Comparison of ENCODE assay signal across 8 cellular contexts in the genomic region with DNA sequence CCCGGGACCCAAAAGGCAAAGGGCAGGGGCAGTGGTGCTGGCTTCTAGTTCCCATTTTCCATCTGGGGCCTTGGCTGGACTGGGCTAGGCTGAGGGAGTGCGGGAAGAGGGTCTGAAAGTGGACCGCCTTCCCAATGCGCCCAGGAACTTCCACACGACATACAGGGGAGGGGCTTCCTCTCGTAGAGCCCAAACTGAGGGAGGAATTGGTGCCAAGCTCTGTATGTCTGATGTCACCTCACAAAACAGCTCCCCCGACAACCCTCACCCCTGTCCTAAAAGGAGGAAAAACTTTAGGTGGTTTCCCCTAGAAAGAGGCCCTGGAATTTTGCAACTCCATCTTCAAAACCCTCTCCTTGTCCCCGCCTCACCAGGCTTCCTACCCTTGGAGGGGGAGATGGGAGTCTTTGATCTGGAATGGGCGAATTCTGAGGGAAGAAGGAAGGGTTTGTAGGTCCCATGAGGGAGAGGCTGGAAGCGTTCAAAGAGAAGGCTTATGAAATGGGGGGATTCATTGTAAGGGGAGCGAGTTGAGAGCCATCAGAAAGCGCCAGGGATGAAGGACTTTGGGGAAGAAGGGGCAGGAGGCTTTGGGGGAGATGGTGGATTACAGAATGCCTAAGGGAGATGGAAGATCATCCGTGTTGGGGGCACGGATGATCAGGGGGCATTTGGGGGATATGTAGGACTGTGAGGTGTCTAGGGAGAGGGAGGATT. TPM values are rescaled to one million over a fixed set of nuclear protein-coding genes. Genes with fewer than 3 reads are reported as not detected.
A peak's percentile ranks its signal among the peaks of the same experiment; 100 is the strongest.
DNase-seq lines count a peak whose midpoint lies in the region; ATAC-seq and FAIRE-seq lines count a peak whose summit lies in the region.

No MANE protein-coding gene starts in this region.

- H3K27ac ChIP-seq in small intestine (ENCODE audit: low read depth in 1 of 2, low read length in 1 of 2): peak overlapping the region in 1 of 2 donors; percentile 92

- H3K4me3 Mint-ChIP-seq in T-helper 2 cell treated with Interferon-gamma antibody and Interleukin-4, amounts not matched to agents 5 μg/mL and 100 μg/mL, for 36 hours: peak overlapping the region; percentile 96
- peak overlapping the region; percentile 86 for H3K4me3 Mint-ChIP-seq in activated CD8-positive, alpha-beta T cell treated with anti-CD3 and anti-CD28 coated beads, Interleukin-2, amount 10 ng/mL, durations not matched to agents 7 days and 5 days

- no peaks in the 10 kb centered on the region for H3K9me3 ChIP-seq in small intestine (ENCODE audit: control insufficient read depth, low read depth)

- H3K4me1 Mint-ChIP-seq in T-helper 2 cell treated with Interferon-gamma antibody and Interleukin-4, amounts not matched to agents 5 μg/mL and 100 μg/mL, for 36 hours (ENCODE audit: low read depth): peaks cover 37% of the 10 kb centered on the region
- H3K4me1 Mint-ChIP-seq in activated CD8-positive, alpha-beta T cell treated with anti-CD3 and anti-CD28 coated beads, Interleukin-2, amount 10 ng/mL, durations not matched to agents 7 days and 5 days (ENCODE audit: low read depth): peaks cover 40% of the 10 kb centered on the region

- H3K27me3 ChIP-seq in small intestine (ENCODE audit: control insufficient read depth in 2 of 2, insufficient read depth in 2 of 2, low read length in 2 of 2): no peaks in the 10 kb centered on the region

- H3K4me1 ChIP-seq in small intestine (ENCODE audit: control insufficient read depth in 2 of 2, insufficient read depth in 1 of 2, low read depth in 1 of 2, low read length in 1 of 2): peaks cover 0 to 14% of the 10 kb centered on the region in 2 donors

- H3K4me3 ChIP-seq in small intestine (ENCODE audit: low read depth in 1 of 2, low read length in 2 of 2): peak overlapping the region; percentile 32 to 88

- no peaks in the 10 kb centered on the region for H3K36me3 ChIP-seq in small intestine (ENCODE audit: control insufficient read depth in 2 of 2, insufficient read depth in 2 of 2, low read length in 2 of 2)

- no peak for DNase-seq in T-helper 2 cell treated with Interferon-gamma antibody and Interleukin-4, amounts not matched to agents 5 μg/mL and 100 μg/mL, for 36 hours (ENCODE audit: low spot score)
- DNase-seq in T-helper 2 cell: no peak
- no peak for DNase-seq in activated CD8-positive, alpha-beta T cell treated with anti-CD3 and anti-CD28 coated beads, Interleukin-2, amount 10 ng/mL, durations not matched to agents 7 days and 5 days
- peak; percentile 41 for DNase-seq in hepatic stellate cell (ENCODE audit: low spot score)
- peak; percentile 15 for DNase-seq in small intestine
- no peak for DNase-seq in GF-D8 (lab: John Stamatoyannopoulos, UW)
- no peak for DNase-seq in NCI-H1092 treated with DMSO at 0.1 percent for 48 hours (lab: John Stamatoyannopoulos, UW)
- DNase-seq in cerebellar cortex (ENCODE audit: low spot score): no peak

- CTCF ChIA-PET in activated CD8-positive, alpha-beta T cell treated with anti-CD3 and anti-CD28 coated beads, Interleukin-2, amount 10 ng/mL, durations not matched to agents 7 days and 5 days (lab: Charles Lee): interaction anchor here (1.1 to 2.9 kb wide), 5 partner anchors 9 to 74 kb away, joined by 3 to 15 read pairs (median 6); no protein-coding TSS in a partner anchor

- POLR2A ChIA-PET in activated CD8-positive, alpha-beta T cell treated with anti-CD3 and anti-CD28 coated beads, Interleukin-2, amount 10 ng/mL, durations not matched to agents 7 days and 5 days (lab: Charles Lee): interaction anchor here (0.6 kb wide), 1 partner anchor 11 kb away, joined by 3 read pairs; no protein-coding TSS in a partner anchor

- no peaks in the 10 kb centered on the region for H3K9me3 Mint-ChIP-seq in T-helper 2 cell treated with Interferon-gamma antibody and Interleukin-4, amounts not matched to agents 5 μg/mL and 100 μg/mL, for 36 hours
- no peaks in the 10 kb centered on the region for H3K9me3 Mint-ChIP-seq in activated CD8-positive, alpha-beta T cell treated with anti-CD3 and anti-CD28 coated beads, Interleukin-2, amount 10 ng/mL, durations not matched to agents 7 days and 5 days (ENCODE audit: insufficient read depth)

- peak overlapping the region; percentile 93 for H3K27ac Mint-ChIP-seq in T-helper 2 cell treated with Interferon-gamma antibody and Interleukin-4, amounts not matched to agents 5 μg/mL and 100 μg/mL, for 36 hours
- H3K27ac Mint-ChIP-seq in activated CD8-positive, alpha-beta T cell treated with anti-CD3 and anti-CD28 coated beads, Interleukin-2, amount 10 ng/mL, durations not matched to agents 7 days and 5 days: peak overlapping the region; percentile 91

- H3K27me3 Mint-ChIP-seq in T-helper 2 cell treated with Interferon-gamma antibody and Interleukin-4, amounts not matched to agents 5 μg/mL and 100 μg/mL, for 36 hours (ENCODE audit: low read depth): peaks cover 11% of the 10 kb centered on the region
- H3K27me3 Mint-ChIP-seq in activated CD8-positive, alpha-beta T cell treated with anti-CD3 and anti-CD28 coated beads, Interleukin-2, amount 10 ng/mL, durations not matched to agents 7 days and 5 days (ENCODE audit: low read depth): peaks cover 14% of the 10 kb centered on the region

- H3K36me3 Mint-ChIP-seq in T-helper 2 cell treated with Interferon-gamma antibody and Interleukin-4, amounts not matched to agents 5 μg/mL and 100 μg/mL, for 36 hours (ENCODE audit: low read depth): no peaks in the 10 kb centered on the region
- no peaks in the 10 kb centered on the region for H3K36me3 Mint-ChIP-seq in activated CD8-positive, alpha-beta T cell treated with anti-CD3 and anti-CD28 coated beads, Interleukin-2, amount 10 ng/mL, durations not matched to agents 7 days and 5 days (ENCODE audit: low read depth)

- no peak for FAIRE-seq in small intestine (lab: Jason Lieb, UNC)

- 10 to 18% (median 11%) methylated on average over 14 of the region's 14 CpGs for whole genome bisulfite sequencing in small intestine, 3 donors

- no peak for ATAC-seq in activated CD8-positive, alpha-beta T cell treated with anti-CD3 and anti-CD28 coated beads, Interleukin-2, amount 10 ng/mL, durations not matched to agents 7 days and 5 days

RNA-seq across cellular contexts. Expression of gene GLTP, which starts 0.9 kb away (rescaled TPM):
- 10 to 100 TPM; 19.9 to 20.9 TPM for total RNA-seq in activated CD8-positive, alpha-beta T cell treated with anti-CD3 and anti-CD28 coated beads, Interleukin-2, amount 10 ng/mL, durations not matched to agents 7 days and 5 days
- 10 to 100 TPM; 16.6 to 32.7 (median 31.5) TPM for polyA plus RNA-seq in small intestine

RNA-seq across cellular contexts. Expression of gene TCHP, which starts 20.6 kb away (rescaled TPM):
- total RNA-seq in activated CD8-positive, alpha-beta T cell treated with anti-CD3 and anti-CD28 coated beads, Interleukin-2, amount 10 ng/mL, durations not matched to agents 7 days and 5 days: 10 to 100 TPM; 31.0 to 33.3 TPM
- 10 to 100 TPM in 1 of 3 donors, 1 to 10 TPM in 2; 7.0 to 15.2 (median 7.8) TPM for polyA plus RNA-seq in small intestine

RNA-seq across cellular contexts. Expression of gene TRPV4, which starts 46.3 kb away (rescaled TPM):
- not detected for total RNA-seq in activated CD8-positive, alpha-beta T cell treated with anti-CD3 and anti-CD28 coated beads, Interleukin-2, amount 10 ng/mL, durations not matched to agents 7 days and 5 days
- polyA plus RNA-seq in small intestine: under 1 TPM in 1 of 3 donors, not detected in 2; 0.39 TPM

Comparison
In these comparisons a context has a peak if more than half of its experiments do, and no peak if none do; other contexts are left out.
1. DNase-seq: peak in hepatic stellate cell (single experiment) and small intestine (single experiment); none in T-helper 2 cell treated with Interferon-gamma antibody and Interleukin-4, amounts not matched to agents 5 μg/mL and 100 μg/mL, for 36 hours (single experiment), T-helper 2 cell (0 of 5), activated CD8-positive, alpha-beta T cell treated with anti-CD3 and anti-CD28 coated beads, Interleukin-2, amount 10 ng/mL, durations not matched to agents 7 days and 5 days (single experiment), GF-D8 (single experiment), NCI-H1092 treated with DMSO at 0.1 percent for 48 hours (single experiment) and cerebellar cortex (single experiment).